In the genomic region with DNA sequence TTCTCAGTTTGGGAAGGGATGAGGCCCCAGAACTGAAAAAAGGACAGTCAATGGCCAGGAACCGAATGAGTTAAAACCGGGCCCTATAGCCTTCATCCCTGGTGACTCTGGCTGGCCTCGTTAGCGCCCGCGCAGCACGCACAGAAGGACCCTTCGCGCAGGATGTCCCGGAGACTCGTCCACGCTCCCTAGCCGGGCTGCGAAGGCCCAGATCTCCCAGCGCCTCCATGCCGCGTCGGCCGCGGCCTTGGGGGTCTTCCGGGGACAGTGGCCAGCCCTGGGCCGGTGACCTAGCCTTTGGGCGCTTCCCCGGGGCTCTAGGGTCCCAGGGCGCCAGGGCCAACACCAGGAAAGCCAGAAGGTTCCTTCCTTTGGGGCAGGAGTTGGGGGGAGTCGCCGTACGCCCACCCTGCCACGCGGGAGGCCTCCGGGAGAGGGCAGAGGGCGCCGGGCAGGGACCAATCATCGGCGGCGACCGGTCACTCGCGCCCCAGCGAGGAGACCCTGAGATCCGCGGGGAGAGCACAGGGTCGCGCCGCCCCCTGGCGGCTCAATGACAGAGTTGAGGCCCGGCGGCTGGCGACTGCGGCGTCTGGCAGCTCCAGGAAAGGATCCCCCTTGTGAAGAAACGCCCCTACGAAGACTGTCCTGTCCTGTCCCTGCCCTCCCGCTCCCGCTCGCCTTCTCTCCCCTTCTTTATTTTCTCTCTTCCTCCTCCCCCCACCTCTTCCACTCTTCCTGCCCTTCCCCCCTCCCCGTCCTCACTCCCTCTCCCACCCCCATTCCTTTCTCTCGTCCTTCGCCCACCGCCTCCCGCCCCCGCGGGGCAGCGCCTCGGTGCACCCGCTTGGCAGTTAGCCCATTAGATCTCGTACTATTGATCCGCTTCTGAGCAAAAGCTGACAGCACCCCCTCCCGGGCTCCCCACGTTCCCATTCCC, we compare ENCODE assay signal across 8 cellular contexts.
DNase-seq lines count a peak whose midpoint lies in the region; ATAC-seq and TF ChIP-seq lines count a peak whose summit lies in the region.

No MANE protein-coding gene starts in this region.

- TF ChIP-seq CTCF in GM12874 (IDR thresholded peaks at IDR 0.05; ENCODE audit: insufficient read depth, low read depth, low read length): peak; percentile 71
- peak; percentile 88 for TF ChIP-seq CTCF in chondrocyte (IDR thresholded peaks at IDR 0.05)
- TF ChIP-seq CTCF in lower leg skin (IDR thresholded peaks at IDR 0.05): no peak

- no peaks in the 10 kb centered on the region for H3K4me1 Mint-ChIP-seq in chondrocyte (ENCODE audit: low read depth)

- DNase-seq in NCI-H2107 (lab: John Stamatoyannopoulos, UW) (peak; percentile 6), chondrocyte (ENCODE audit: low spot score) (no peak), lower leg skin (ENCODE audit: low spot score in 2 of 2) (no peak)
- DNase-seq in activated CD4-positive, alpha-beta T cell treated with anti-CD3 and anti-CD28 coated beads for 24 hours (ENCODE audit: low read depth in 2 of 2): peak; percentile 25 to 44
- DNase-seq in stimulated activated CD8-positive, alpha-beta memory T cell treated with anti-CD3 and anti-CD28 coated beads, Interleukin-12 subunit alpha, Interleukin-12 subunit beta, amount 100 ng/mL, for 4 hours (ENCODE audit: low read depth): peak; percentile 31

- no peaks in the 10 kb centered on the region for H3K9me3 Mint-ChIP-seq in chondrocyte (ENCODE audit: low read depth)

- ATAC-seq in GM21723 (IDR thresholded peaks at IDR 0.05; ENCODE audit: unreplicated experiment): no peak
- ATAC-seq in GM19035 (IDR thresholded peaks at IDR 0.05; ENCODE audit: unreplicated experiment): no peak

- peak overlapping the region; percentile 19 for H3K4me3 ChIP-seq in lower leg skin (ENCODE audit: low read depth, poor library complexity, severe bottlenecking)

- H3K27me3 Mint-ChIP-seq in chondrocyte (ENCODE audit: low read depth): peaks cover 37% of the 10 kb centered on the region

- intact Hi-C loops in lower leg skin (cut with DNase I; ENCODE audit: low total_unique reads): loop anchor here (10.0 kb wide), 1 partner anchor 77 kb away; no protein-coding TSS in a partner anchor

- no peak overlapping the region for H3K27ac Mint-ChIP-seq in chondrocyte (ENCODE audit: unreplicated experiment)

- WGBS in lower leg skin, 2 donors: 2 to 5% methylated on average over 59 to 62 of the region's 70 CpGs

- H3K36me3 Mint-ChIP-seq in chondrocyte (ENCODE audit: low read depth): no peaks in the 10 kb centered on the region

- TF ChIP-seq POLR2A in lower leg skin (IDR thresholded peaks at IDR 0.05): no peak

- H3K4me3 Mint-ChIP-seq in chondrocyte (ENCODE audit: unreplicated experiment): peak overlapping the region; percentile 84

Comparison
In these comparisons a context has a peak if more than half of its experiments do, and no peak if none do; other contexts are left out.
1. CTCF ChIP-seq: peak in GM12874 (single experiment) and chondrocyte (single experiment); none in lower leg skin (0 of 3).
2. DNase-seq: peak in NCI-H2107 (single experiment), activated CD4-positive, alpha-beta T cell treated with anti-CD3 and anti-CD28 coated beads for 24 hours (2 of 2) and stimulated activated CD8-positive, alpha-beta memory T cell treated with anti-CD3 and anti-CD28 coated beads, Interleukin-12 subunit alpha, Interleukin-12 subunit beta, amount 100 ng/mL, for 4 hours (single experiment); none in chondrocyte (single experiment) and lower leg skin (0 of 2).